Comparison of ENCODE assay signal across 8 cellular contexts in genomic region chr1:212315907-212316306, GRCh38. TPM values are rescaled to one million over a fixed set of nuclear protein-coding genes. Genes with fewer than 3 reads are reported as not detected.
DNase-seq lines count a peak whose midpoint lies in the region; ATAC-seq, FAIRE-seq and TF ChIP-seq lines count a peak whose summit lies in the region.

No MANE protein-coding gene starts in this region.

- no peak overlapping the region for H3K27ac ChIP-seq in astrocyte (ENCODE audit: low read depth, low read length)
- H3K27ac ChIP-seq in lower lobe of right lung, result no peak overlapping the region

- DNase-seq in ELR (ENCODE audit: low read depth), result peak; percentile 48
- peak; percentile 46 for DNase-seq in KBM-7
- no peak for DNase-seq in astrocyte (ENCODE audit: low read depth)
- no peak for DNase-seq in lower lobe of right lung
- no peak for DNase-seq in GM20000 (ENCODE audit: low spot score)

- H3K36me3 ChIP-seq in astrocyte (ENCODE audit: insufficient read depth, low read length), result no peaks in the 10 kb centered on the region
- H3K36me3 ChIP-seq in lower lobe of right lung, result no peaks in the 10 kb centered on the region

- no peak overlapping the region for H3K4me2 ChIP-seq in astrocyte (ENCODE audit: low read length)

- in situ Hi-C loops in KBM-7 (cut with MboI; ENCODE audit: low pct_unique_long_range_greater_than_20kb, low sequenced_read_pairs), result no loop called here

- no peak overlapping the region for H3K27ac Mint-ChIP-seq in astrocyte (ENCODE audit: unreplicated experiment)

- no peaks in the 10 kb centered on the region for H3K4me1 ChIP-seq in astrocyte (ENCODE audit: insufficient read depth, low read length)
- H3K4me1 ChIP-seq in lower lobe of right lung, result peaks cover 27% of the 10 kb centered on the region

- H3K9me3 ChIP-seq in astrocyte (ENCODE audit: insufficient read depth, low read depth, low read length) (no peaks in the 10 kb centered on the region), lower lobe of right lung (no peaks in the 10 kb centered on the region)

- H3K27me3 Mint-ChIP-seq in astrocyte (ENCODE audit: low read depth, unreplicated experiment), result no peaks in the 10 kb centered on the region

- peak; percentile 73 for FAIRE-seq in astrocyte (lab: Jason Lieb, UNC)

- H4K20me1 ChIP-seq in astrocyte (ENCODE audit: insufficient read depth, low read length), result peaks cover 19% of the 10 kb centered on the region

- H3K36me3 Mint-ChIP-seq in astrocyte (ENCODE audit: low read depth, unreplicated experiment), result no peaks in the 10 kb centered on the region

- no peak overlapping the region for H2AFZ ChIP-seq in astrocyte (ENCODE audit: low read depth, low read length)

- no peak overlapping the region for H3K4me3 Mint-ChIP-seq in astrocyte (ENCODE audit: unreplicated experiment)

- intact Hi-C loops in lower lobe of right lung (cut with DNase I), result no loop called here

- no peak overlapping the region for H3K9ac ChIP-seq in astrocyte (ENCODE audit: low read length)

- TF ChIP-seq CTCF in astrocyte (IDR thresholded peaks at IDR 0.05; ENCODE audit: insufficient read depth, low read depth, low read length) (no peak), lower lobe of right lung (IDR thresholded peaks at IDR 0.05) (peak; percentile 15), GM20000 (IDR thresholded peaks at IDR 0.05; ENCODE audit: extremely low read depth, missing control alignments) (no peak)

- no peaks in the 10 kb centered on the region for H3K9me3 Mint-ChIP-seq in astrocyte (ENCODE audit: unreplicated experiment)

- no peaks in the 10 kb centered on the region for H3K27me3 ChIP-seq in astrocyte (ENCODE audit: insufficient read depth, low read length)
- no peaks in the 10 kb centered on the region for H3K27me3 ChIP-seq in lower lobe of right lung (ENCODE audit: low read depth)

- peaks cover 10% of the 10 kb centered on the region for H3K4me1 Mint-ChIP-seq in astrocyte (ENCODE audit: low read depth, unreplicated experiment)

- H3K79me2 ChIP-seq in astrocyte (ENCODE audit: insufficient read depth, low read length), result peaks cover 5% of the 10 kb centered on the region

- ATAC-seq in lower lobe of right lung (peak; percentile 81 to 87), HG03196 (IDR thresholded peaks at IDR 0.05; ENCODE audit: unreplicated experiment) (no peak), HG03095 (IDR thresholded peaks at IDR 0.05; ENCODE audit: unreplicated experiment) (no peak), HG02798 (IDR thresholded peaks at IDR 0.05; ENCODE audit: poor library complexity, unreplicated experiment) (no peak)

- no peak overlapping the region for H3K4me3 ChIP-seq in astrocyte (ENCODE audit: insufficient read depth, low read depth, low read length)
- no peak overlapping the region for H3K4me3 ChIP-seq in lower lobe of right lung

RNA-seq across cellular contexts. Expression of gene PPP2R5A, which starts 30.7 kb away (rescaled TPM):
- total RNA-seq in astrocyte (13.2 and 14.6 TPM in 2 replicates), lower lobe of right lung (91.5 TPM)

Comparison
In these comparisons a context has a peak if more than half of its experiments do, and no peak if none do; other contexts are left out.
1. DNase-seq: peak in ELR (single experiment) and KBM-7 (single experiment); none in astrocyte (single experiment), lower lobe of right lung (single experiment) and GM20000 (single experiment).
2. ATAC-seq: peak in lower lobe of right lung (2 of 2); none in HG03196 (single experiment), HG03095 (single experiment) and HG02798 (single experiment).